Comparison of ENCODE assay signal across 15 cellular contexts in genomic region chr9:93465853-93466252, GRCh38. TPM values are rescaled to one million over a fixed set of nuclear protein-coding genes. Genes with fewer than 3 reads are reported as not detected.
DNase-seq lines count a peak whose midpoint lies in the region; ATAC-seq, FAIRE-seq and TF ChIP-seq lines count a peak whose summit lies in the region.
"Had no signal": no experiment of that assay in that cellular context is flagged by ENCODE, and none has a peak within 500 bp of the region (broad histone marks: within the 10 kb centered on the region; RNA-seq: fewer than 3 reads in every experiment).

No MANE protein-coding gene starts in this region.

- TF ChIP-seq RAD21 in H1 (IDR thresholded peaks at IDR 0.05 in 1 of 2, conservative IDR thresholded peaks at IDR 0.05 in 1 of 2; ENCODE audit: low read depth in 2 of 2, low read length in 2 of 2) = no peak

- H2AK5ac ChIP-seq in H1 (ENCODE audit: low read depth, low read length) = peak overlapping the region; percentile 75; the same call in 1 of the 2 replicates

- no peak overlapping the region for H2BK5ac ChIP-seq in H1 (ENCODE audit: low read depth, low read length)

- peaks cover 80% of the 10 kb centered on the region for H3K4me1 Mint-ChIP-seq in activated CD4-positive, alpha-beta T cell treated with anti-CD3 and anti-CD28 coated beads for 36 hours
- H3K4me1 Mint-ChIP-seq in osteocyte (ENCODE audit: unreplicated experiment) = peaks cover 75% of the 10 kb centered on the region

- H2AFZ ChIP-seq in H1 (ENCODE audit: low read length) = no peak overlapping the region

- H3K9me3 ChIP-seq in H1 (ENCODE audit: insufficient read depth in 2 of 2, low read depth in 1 of 2, low read length in 1 of 2) = no peaks in the 10 kb centered on the region
- H3K9me3 ChIP-seq: spleen, thoracic aorta had no signal

- no peak for TF ChIP-seq POLR2A in H1 (IDR thresholded peaks at IDR 0.05; ENCODE audit: control extremely low read depth in 1 of 2, low read depth in 2 of 2, low read length in 2 of 2)

- H2BK120ac ChIP-seq in H1 (replicated peaks; ENCODE audit: low read depth, low read length) = no peak overlapping the region

- H3K79me1 ChIP-seq in H1 (ENCODE audit: low read depth, low read length) = peaks cover 13% of the 10 kb centered on the region

- CTCF ChIA-PET in activated CD4-positive, alpha-beta T cell treated with anti-CD3 and anti-CD28 coated beads for 36 hours (lab: Charles Lee) = no interaction called here
- CTCF ChIA-PET in H1 (lab: Charles Lee; ENCODE audit: partially characterized antibody) = interaction anchor here (1.0 to 1.6 kb wide), 3 partner anchors 8 to 100 kb away, joined by 3 to 5 read pairs (median 5); no protein-coding TSS in a partner anchor

- no peak overlapping the region for H3K4me3 ChIP-seq in H1 (ENCODE audit: extremely low read depth in 1 of 4, insufficient read depth in 2 of 4, low read depth in 3 of 4, low read length in 4 of 4)
- H3K4me3 ChIP-seq: coronary artery, lung, spleen, thoracic aorta had no signal

- no peak for ATAC-seq in activated CD4-positive, alpha-beta T cell treated with anti-CD3 and anti-CD28 coated beads for 36 hours
- ATAC-seq in HG03095 (IDR thresholded peaks at IDR 0.05; ENCODE audit: unreplicated experiment) (no peak), GM21515 (IDR thresholded peaks at IDR 0.05; ENCODE audit: unreplicated experiment) (no peak)

- no peak for TF ChIP-seq EP300 in H1 (IDR thresholded peaks at IDR 0.05; ENCODE audit: borderline replicate concordance in 1 of 2, low read depth in 2 of 2, low read length in 2 of 2)

- no peaks in the 10 kb centered on the region for H3K36me3 ChIP-seq in H1 (ENCODE audit: control insufficient read depth in 2 of 4, insufficient read depth in 4 of 4, low read length in 3 of 4)
- H3K36me3 ChIP-seq: spleen, thoracic aorta had no signal

- no peak overlapping the region for H3K23ac ChIP-seq in H1 (ENCODE audit: insufficient read length)

- FAIRE-seq in H1 (lab: Jason Lieb, UNC) = no peak
- FAIRE-seq: D721Med, HTR-8/SVneo had no signal

- peaks cover 8 to 14% of the 10 kb centered on the region in 2 experiments for H4K20me1 ChIP-seq in H1 (replicated peaks in 1 of 2; ENCODE audit: control insufficient read depth in 1 of 2, insufficient read depth in 2 of 2, low read length in 2 of 2)

- TF ChIP-seq CTCF in H1 (IDR thresholded peaks at IDR 0.05; ENCODE audit: control extremely low read depth in 1 of 3, insufficient read depth in 1 of 3, low read depth in 1 of 3, low read length in 3 of 3) (no peak), osteocyte (IDR thresholded peaks at IDR 0.05) (no peak)

- no peak for DNase-seq in activated CD4-positive, alpha-beta T cell treated with anti-CD3 and anti-CD28 coated beads for 36 hours
- DNase-seq in activated CD4-positive, alpha-beta T cell treated with anti-CD3 and anti-CD28 coated beads, Interleukin-2, amount 50 U/mL, for 48 hours = no peak
- DNase-seq in NCI-H69 (lab: John Stamatoyannopoulos, UW) (peak; percentile 36), H1 (ENCODE audit: low read depth in 1 of 2, low spot score in 2 of 2) (no peak), osteocyte (ENCODE audit: extremely low spot score, unreplicated experiment) (no peak), SKM-1 treated with dmso at 0.1 percent for 144 hours (lab: John Stamatoyannopoulos, UW; ENCODE audit: unreplicated experiment) (no peak)
- DNase-seq: NCI-H1092 treated with DMSO at 0.1 percent for 48 hours, spleen had no signal

- no peak overlapping the region for H2BK20ac ChIP-seq in H1 (ENCODE audit: low read length)

- H3K18ac ChIP-seq in H1 (ENCODE audit: extremely low read depth, low read length) = no peak overlapping the region

- H3K36me3 Mint-ChIP-seq in activated CD4-positive, alpha-beta T cell treated with anti-CD3 and anti-CD28 coated beads for 36 hours (ENCODE audit: low read depth) = peaks cover 18% of the 10 kb centered on the region
- H3K36me3 Mint-ChIP-seq in osteocyte (ENCODE audit: unreplicated experiment) = no peaks in the 10 kb centered on the region

- no peak overlapping the region for H3K27ac ChIP-seq in H1 (ENCODE audit: low read depth, low read length)
- H3K27ac ChIP-seq: coronary artery, thoracic aorta had no signal

- intact Hi-C loops in activated CD4-positive, alpha-beta T cell treated with anti-CD3 and anti-CD28 coated beads for 36 hours (cut with DNase I, micrococcal nuclease) = no loop called here

- peak overlapping the region in 1 of 2 experiments; percentile 49; a peak in 1 of 4 replicates for H3K4me2 ChIP-seq in H1 (ENCODE audit: insufficient read depth in 1 of 2, low read depth in 2 of 2, low read length in 2 of 2)

- no peaks in the 10 kb centered on the region for H3K27me3 ChIP-seq in H1 (replicated peaks in 1 of 4; ENCODE audit: control insufficient read depth in 3 of 4, extremely low read depth in 1 of 4, insufficient read depth in 3 of 4, low read length in 3 of 4)
- H3K27me3 ChIP-seq: spleen had no signal

- peak overlapping the region; percentile 9 for H3K27ac Mint-ChIP-seq in activated CD4-positive, alpha-beta T cell treated with anti-CD3 and anti-CD28 coated beads for 36 hours
- peak overlapping the region; percentile 61 for H3K27ac Mint-ChIP-seq in osteocyte (ENCODE audit: unreplicated experiment)

- no peak overlapping the region for H4K5ac ChIP-seq in H1 (ENCODE audit: insufficient read length, low read depth, low read length)

- H3K4ac ChIP-seq in H1 (replicated peaks; ENCODE audit: insufficient read length, low read depth, low read length) = no peak overlapping the region

- H2BK12ac ChIP-seq in H1 (ENCODE audit: low read depth, low read length) = no peak overlapping the region

- H3K27me3 Mint-ChIP-seq in activated CD4-positive, alpha-beta T cell treated with anti-CD3 and anti-CD28 coated beads for 36 hours = no peaks in the 10 kb centered on the region
- H3K27me3 Mint-ChIP-seq in osteocyte (ENCODE audit: unreplicated experiment) = no peaks in the 10 kb centered on the region

- no peaks in the 10 kb centered on the region for H3K23me2 ChIP-seq in H1 (ENCODE audit: low read depth, low read length)

- H3K14ac ChIP-seq in H1 (ENCODE audit: insufficient read length) = no peak overlapping the region

- H3K4me3 Mint-ChIP-seq in activated CD4-positive, alpha-beta T cell treated with anti-CD3 and anti-CD28 coated beads for 36 hours = no peak overlapping the region
- H3K4me3 Mint-ChIP-seq in osteocyte (ENCODE audit: unreplicated experiment) = no peak overlapping the region

- H2BK15ac ChIP-seq in H1 (ENCODE audit: low read length) = no peak overlapping the region

- H3K4me1 ChIP-seq in H1 (replicated peaks in 1 of 4; ENCODE audit: control insufficient read depth in 3 of 4, insufficient read depth in 4 of 4, low read length in 3 of 4) = peaks cover 6 to 25% (median 19%) of the 10 kb centered on the region in 4 experiments

- POLR2A ChIA-PET in activated CD4-positive, alpha-beta T cell treated with anti-CD3 and anti-CD28 coated beads for 36 hours (lab: Charles Lee) = interaction anchor here (0.6 to 1.2 kb wide), 2 partner anchors 12 to 50 kb away, joined by 3 to 7 read pairs; partner anchors contain the start of gene FAM120AOS
- POLR2A ChIA-PET in H1 (lab: Charles Lee; ENCODE audit: partially characterized antibody) = interaction anchor here (1.6 to 3.7 kb wide), 2 partner anchors 14 to 22 kb away, joined by 4 to 35 read pairs; partner anchors contain the start of genes FAM120A and FAM120AOS

- H3K9ac ChIP-seq in H1 (replicated peaks in 1 of 4; ENCODE audit: extremely low read depth in 1 of 4, low read depth in 3 of 4, low read length in 3 of 4) = no peak overlapping the region

- WGBS in H1 (ENCODE audit: extremely low coverage in 1 of 2, insufficient coverage in 1 of 2, insufficient read length in 1 of 2, insufficient replicate concordance in 2 of 2, low coverage in 1 of 2, low lambda C conversion rate in 2 of 2, missing lambda C conversion rate in 1 of 2), 2 experiments = 89% methylated on average over 6 of the region's 6 CpGs; no CpG with 5 or more reads in 1 of the 2 experiments

- H4K91ac ChIP-seq in H1 (replicated peaks; ENCODE audit: insufficient read length, low read length) = no peak overlapping the region

- peak overlapping the region; percentile 18 for H3K56ac ChIP-seq in H1 (replicated peaks; ENCODE audit: insufficient read length, low read depth, low read length)

- H4K8ac ChIP-seq in H1 (ENCODE audit: extremely low read depth, insufficient read depth, low read length) = no peak overlapping the region

- H3K9me3 Mint-ChIP-seq in activated CD4-positive, alpha-beta T cell treated with anti-CD3 and anti-CD28 coated beads for 36 hours (ENCODE audit: low read depth) = no peaks in the 10 kb centered on the region
- H3K9me3 Mint-ChIP-seq in osteocyte (ENCODE audit: unreplicated experiment) = no peaks in the 10 kb centered on the region

- peaks cover 21 to 99% of the 10 kb centered on the region in 2 experiments for H3K79me2 ChIP-seq in H1 (ENCODE audit: control insufficient read depth in 1 of 2, insufficient read depth in 2 of 2, low read length in 2 of 2)

TF ChIP-seq in H1, 55 proteins besides CTCF, POLR2A, EP300 and RAD21 (continues in another document):
- TF ChIP-seq KDM5A (IDR thresholded peaks at IDR 0.05; ENCODE audit: low read length) = no peak
- TF ChIP-seq SIX5 (IDR thresholded peaks at IDR 0.05; ENCODE audit: low read depth, low read length) = no peak

RNA-seq across cellular contexts. Expression of gene FAM120AOS, which starts 12.5 kb away (rescaled TPM):
- 10 to 100 TPM; 38.7 to 43.1 TPM for total RNA-seq in activated CD4-positive, alpha-beta T cell treated with anti-CD3 and anti-CD28 coated beads for 36 hours
- total RNA-seq in H1 (2021; fragmentation: NEBNext Ultra II Directional; extraction: Animal tissue kit (Norgen Biotek cat#: 25700)) = 37.6 and 41.6 TPM in 2 replicates
- 28.8 and 29.6 TPM in 2 replicates for polyA plus RNA-seq in H1 (2011; rRNA removed)
- polyA plus RNA-seq in H1 (2011; cell fraction: cytosol; rRNA removed) = 32.1 TPM
- 34.4 TPM for polyA plus RNA-seq in H1 (2011; cell fraction: nucleus; rRNA removed)
- polyA plus RNA-seq in H1 (2012, experiment 1 of 2) = 29.4 to 34.2 TPM (median 32.6 TPM) in 4 replicates
- 21.5 TPM for polyA plus RNA-seq in H1 (2012, experiment 2 of 2)
- 34.9 TPM for polyA plus RNA-seq in H1 (2013, experiment 1 of 2)
- polyA plus RNA-seq in H1 (2013, experiment 2 of 2) = 32.9 TPM
- 24.5 and 26.6 TPM in 2 replicates for polyA minus RNA-seq in H1 (2011; rRNA and poly(A)+ RNA removed)
- polyA minus RNA-seq in H1 (2011; cell fraction: cytosol; rRNA and poly(A)+ RNA removed) = 15.2 TPM
- polyA minus RNA-seq in H1 (2011; cell fraction: nucleus; rRNA and poly(A)+ RNA removed) = 39.4 TPM
- total RNA-seq in osteocyte = 33.9 and 36.4 TPM in 2 replicates

RNA-seq across cellular contexts. Expression of gene FAM120A, which starts 14.4 kb away (rescaled TPM):
- total RNA-seq in activated CD4-positive, alpha-beta T cell treated with anti-CD3 and anti-CD28 coated beads for 36 hours = 100 to 1,000 TPM; 115 to 154 TPM
- 52.2 and 54.7 TPM in 2 replicates for total RNA-seq in H1 (2021; fragmentation: NEBNext Ultra II Directional; extraction: Animal tissue kit (Norgen Biotek cat#: 25700))
- 24.9 and 28.0 TPM in 2 replicates for polyA plus RNA-seq in H1 (2011; rRNA removed)
- polyA plus RNA-seq in H1 (2011; cell fraction: cytosol; rRNA removed) = 25.4 TPM
- 41.2 TPM for polyA plus RNA-seq in H1 (2011; cell fraction: nucleus; rRNA removed)
- polyA plus RNA-seq in H1 (2012, experiment 1 of 2) = 26.0 to 38.6 TPM (median 29.8 TPM) in 4 replicates
- 7.2 TPM for polyA plus RNA-seq in H1 (2012, experiment 2 of 2)
- 32.7 TPM for polyA plus RNA-seq in H1 (2013, experiment 1 of 2)
- 30.5 TPM for polyA plus RNA-seq in H1 (2013, experiment 2 of 2)
- 85.2 and 86.7 TPM in 2 replicates for polyA minus RNA-seq in H1 (2011; rRNA and poly(A)+ RNA removed)
- polyA minus RNA-seq in H1 (2011; cell fraction: cytosol; rRNA and poly(A)+ RNA removed) = 60.4 TPM
- polyA minus RNA-seq in H1 (2011; cell fraction: nucleus; rRNA and poly(A)+ RNA removed) = 75.8 TPM
- total RNA-seq in osteocyte = 93.1 and 95.9 TPM in 2 replicates
